16 cellular contexts compared by ENCODE assay signal in the genomic region with DNA sequence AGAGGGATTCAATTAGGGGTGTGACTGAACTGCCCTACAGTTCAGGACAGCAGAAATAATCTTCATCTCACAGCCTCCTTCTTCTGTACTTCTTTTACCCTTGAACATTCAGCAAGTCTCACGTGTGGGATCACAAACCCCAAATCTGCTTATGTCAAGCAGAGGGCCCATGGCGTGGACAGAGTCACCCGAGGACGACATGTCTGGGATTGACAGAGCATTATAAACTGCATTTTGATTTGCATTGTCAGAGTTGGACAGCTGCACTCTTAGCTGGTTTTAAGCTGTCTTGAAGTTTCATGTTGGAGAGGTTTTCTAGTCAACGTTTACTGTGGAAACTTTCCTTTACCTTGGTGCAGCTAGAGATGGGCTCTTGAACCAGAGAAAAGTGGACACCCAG.
"Had no signal": no experiment of that assay in that cellular context is flagged by ENCODE, and none has a peak within 500 bp of the region (broad histone marks: within the 10 kb centered on the region; RNA-seq: fewer than 3 reads in every experiment).

No MANE protein-coding gene starts in this region.

- H3K4me3 Mint-ChIP-seq: activated CD4-positive, alpha-beta memory T cell treated with anti-CD3 and anti-CD28 coated beads, Interleukin-2, amount 10 ng/mL, durations not matched to agents 7 days and 5 days; activated CD4-positive, alpha-beta T cell treated with anti-CD3 and anti-CD28 coated beads for 36 hours; activated naive CD4-positive, alpha-beta T cell treated with anti-CD3 and anti-CD28 coated beads, Interleukin-2, amount 50 U/mL, for 24 hours; activated T-cell treated with anti-CD3 and anti-CD28 coated beads, Interleukin-2, amount 50 U/mL, for 4 hours; natural killer cell treated with Interleukin-12 subunit alpha and Interleukin-12 subunit beta and Interleukin-15 and Interleukin-18, amount 100 ng/mL, for 72 hours; stimulated activated naive CD8-positive, alpha-beta T cell treated with anti-CD3 and anti-CD28 coated beads, Interleukin-15, Interleukin-2, amounts not matched to agents 100 ng/mL and 50 ng/mL, for 24 hours; T-cell; type B pancreatic cell had no signal

- H3K4me3 ChIP-seq: colonic mucosa, gastroesophageal sphincter, smooth muscle cell had no signal

- DNase-seq: activated CD4-positive, alpha-beta memory T cell treated with anti-CD3 and anti-CD28 coated beads, Interleukin-2, amount 10 ng/mL, durations not matched to agents 7 days and 5 days; activated CD4-positive, alpha-beta T cell treated with anti-CD3 and anti-CD28 coated beads for 36 hours; activated effector memory CD4-positive, alpha-beta T cell treated with Interleukin-2 at 50 U/mL for 16 hours; activated T-cell treated with anti-CD3 and anti-CD28 coated beads, Interleukin-2, amount 50 U/mL, for 4 hours; colonic mucosa; retina; stimulated activated CD4-positive, alpha-beta T cell treated with anti-CD3 and anti-CD28 coated beads, Interleukin-4, amount 100 ng/mL, for 4 hours; stimulated activated CD8-positive, alpha-beta memory T cell treated with anti-CD3 and anti-CD28 coated beads, Interleukin-4, amount 100 ng/mL, for 48 hours; T-cell; T1000 had no signal

- H3K36me3 ChIP-seq: colonic mucosa, gastroesophageal sphincter had no signal

- H3K27me3 ChIP-seq: colonic mucosa, gastroesophageal sphincter had no signal

- H3K27ac Mint-ChIP-seq: activated CD4-positive, alpha-beta memory T cell treated with anti-CD3 and anti-CD28 coated beads, Interleukin-2, amount 10 ng/mL, durations not matched to agents 7 days and 5 days; activated CD4-positive, alpha-beta T cell treated with anti-CD3 and anti-CD28 coated beads for 36 hours; stimulated activated naive CD8-positive, alpha-beta T cell treated with anti-CD3 and anti-CD28 coated beads, Interleukin-15, Interleukin-2, amounts not matched to agents 100 ng/mL and 50 ng/mL, for 24 hours; type B pancreatic cell had no signal

- H3K27me3 Mint-ChIP-seq: activated CD4-positive, alpha-beta T cell treated with anti-CD3 and anti-CD28 coated beads for 36 hours; activated naive CD4-positive, alpha-beta T cell treated with anti-CD3 and anti-CD28 coated beads, Interleukin-2, amount 50 U/mL, for 24 hours; stimulated activated naive CD8-positive, alpha-beta T cell treated with anti-CD3 and anti-CD28 coated beads, Interleukin-15, Interleukin-2, amounts not matched to agents 100 ng/mL and 50 ng/mL, for 24 hours; T-cell; type B pancreatic cell had no signal

- ATAC-seq: activated CD4-positive, alpha-beta T cell treated with anti-CD3 and anti-CD28 coated beads for 36 hours; activated T-cell treated with anti-CD3 and anti-CD28 coated beads, Interleukin-2, amount 50 U/mL, for 4 hours; gastroesophageal sphincter; natural killer cell treated with Interleukin-12 subunit alpha and Interleukin-12 subunit beta and Interleukin-15 and Interleukin-18, amount 100 ng/mL, for 72 hours; T-cell had no signal

- H3K9me3 ChIP-seq: colonic mucosa, gastroesophageal sphincter had no signal

- H3K4me1 ChIP-seq: colonic mucosa had no signal

- H3K9me3 Mint-ChIP-seq: activated CD4-positive, alpha-beta memory T cell treated with anti-CD3 and anti-CD28 coated beads, Interleukin-2, amount 10 ng/mL, durations not matched to agents 7 days and 5 days; activated T-cell treated with anti-CD3 and anti-CD28 coated beads, Interleukin-2, amount 50 U/mL, for 4 hours; natural killer cell treated with Interleukin-12 subunit alpha and Interleukin-12 subunit beta and Interleukin-15 and Interleukin-18, amount 100 ng/mL, for 72 hours; T-cell; type B pancreatic cell had no signal

- H3K27ac ChIP-seq: colonic mucosa, gastroesophageal sphincter had no signal
